ENCODE assay signal across 16 cellular contexts in the genomic region with DNA sequence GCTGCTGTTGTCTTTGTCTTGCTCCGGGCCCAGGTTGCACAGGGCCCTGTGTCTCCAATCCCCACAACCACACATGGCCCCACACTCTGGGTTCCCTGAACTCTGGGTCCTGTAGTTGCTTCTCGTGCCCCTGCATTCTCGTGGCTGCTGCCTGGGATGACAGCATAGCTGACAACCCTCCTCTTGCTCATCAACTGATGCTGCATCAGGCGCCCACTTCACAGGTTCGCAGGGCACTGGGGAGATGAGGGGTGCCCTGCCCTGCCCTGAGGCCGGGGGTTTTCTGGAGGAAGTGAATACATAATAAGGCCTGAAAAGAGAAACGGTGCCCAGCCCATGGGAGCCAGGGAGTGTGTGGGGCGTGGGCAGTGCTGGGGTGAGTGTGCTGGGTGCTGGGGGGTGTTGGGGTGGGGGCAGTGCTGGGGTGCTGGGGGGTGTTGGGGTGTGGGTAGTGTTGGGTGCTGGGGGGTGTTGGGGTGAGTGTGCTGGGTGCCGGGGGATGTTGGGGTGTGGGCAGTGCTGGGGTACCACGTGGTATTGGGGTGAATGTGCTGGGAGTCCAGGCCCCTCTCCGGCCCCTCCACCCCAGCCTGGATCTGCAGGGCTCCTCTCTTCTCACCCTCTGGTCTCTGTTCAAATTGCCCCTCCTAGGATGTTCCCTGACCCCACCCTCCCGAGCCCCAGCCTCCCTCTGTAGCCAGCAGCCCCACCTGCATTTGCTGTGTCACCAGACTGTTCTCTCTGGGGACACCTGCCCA. TPM values are rescaled to one million over a fixed set of nuclear protein-coding genes. Genes with fewer than 3 reads are reported as not detected.
DNase-seq lines count a peak whose midpoint lies in the region; ATAC-seq and TF ChIP-seq lines count a peak whose summit lies in the region.
"Had no signal": no experiment of that assay in that cellular context is flagged by ENCODE, and none has a peak within 500 bp of the region (broad histone marks: within the 10 kb centered on the region; RNA-seq: fewer than 3 reads in every experiment).

No MANE protein-coding gene starts in this region.

- peaks cover 49% of the 10 kb centered on the region for H3K4me1 ChIP-seq in CD8-positive, alpha-beta T cell (ENCODE audit: insufficient read depth, low read length)
- no peaks in the 10 kb centered on the region for H3K4me1 ChIP-seq in prostate gland (replicated peaks)

- H3K36me3 ChIP-seq in CD8-positive, alpha-beta T cell (ENCODE audit: insufficient read depth, low read length): peaks cover 4% of the 10 kb centered on the region
- H3K36me3 ChIP-seq in prostate gland: no peaks in the 10 kb centered on the region

- H3K9me3 Mint-ChIP-seq in CD8-positive, alpha-beta T cell: no peaks in the 10 kb centered on the region
- no peaks in the 10 kb centered on the region for H3K9me3 Mint-ChIP-seq in activated CD8-positive, alpha-beta memory T cell treated with anti-CD3 and anti-CD28 coated beads, Interleukin-2, amount 10 ng/mL, durations not matched to agents 7 days and 5 days (ENCODE audit: low read depth)
- no peaks in the 10 kb centered on the region for H3K9me3 Mint-ChIP-seq in memory B cell

- CTCF ChIA-PET in CD8-positive, alpha-beta T cell (lab: Charles Lee): interaction anchor here (1.3 to 5.1 kb wide), 2 partner anchors 62 to 84 kb away, joined by 5 to 28 read pairs; no protein-coding TSS in a partner anchor
- CTCF ChIA-PET in activated CD8-positive, alpha-beta memory T cell treated with anti-CD3 and anti-CD28 coated beads, Interleukin-2, amount 10 ng/mL, durations not matched to agents 7 days and 5 days (lab: Charles Lee): interaction anchor here (1.6 to 6.0 kb wide), 2 partner anchors 62 to 84 kb away, joined by 4 to 30 read pairs; no protein-coding TSS in a partner anchor

- POLR2A ChIA-PET in CD8-positive, alpha-beta T cell (lab: Charles Lee): interaction anchor here (1.0 kb wide), 1 partner anchor 13 kb away, joined by 4 read pairs; the partner anchor contains the start of gene PAOX

- no peak for TF ChIP-seq POLR2A in prostate gland (IDR thresholded peaks at IDR 0.05)

- TF ChIP-seq CTCF in CD8-positive, alpha-beta T cell (IDR thresholded peaks at IDR 0.05): no peak
- TF ChIP-seq CTCF in prostate gland (IDR thresholded peaks at IDR 0.05): no peak

- no peaks in the 10 kb centered on the region for H3K27me3 ChIP-seq in CD8-positive, alpha-beta T cell (ENCODE audit: insufficient read depth, low read length)
- no peaks in the 10 kb centered on the region for H3K27me3 ChIP-seq in prostate gland (replicated peaks; ENCODE audit: insufficient read depth)
- H3K27me3 ChIP-seq: dorsolateral prefrontal cortex, SJSA1 had no signal

- peak overlapping the region; percentile 74 for H3K27ac Mint-ChIP-seq in CD8-positive, alpha-beta T cell
- H3K27ac Mint-ChIP-seq in activated CD8-positive, alpha-beta memory T cell treated with anti-CD3 and anti-CD28 coated beads, Interleukin-2, amount 10 ng/mL, durations not matched to agents 7 days and 5 days: peak overlapping the region; percentile 93
- H3K27ac Mint-ChIP-seq in memory B cell: peak overlapping the region; percentile 88

- H3K9me3 ChIP-seq in CD8-positive, alpha-beta T cell (ENCODE audit: low read length): no peaks in the 10 kb centered on the region
- no peaks in the 10 kb centered on the region for H3K9me3 ChIP-seq in prostate gland
- H3K9me3 ChIP-seq: SJSA1 had no signal

- H3K27ac ChIP-seq in CD8-positive, alpha-beta T cell (ENCODE audit: low read depth, low read length): no peak overlapping the region
- H3K27ac ChIP-seq in prostate gland: no peak overlapping the region
- H3K27ac ChIP-seq: SJSA1 had no signal

- H3K4me1 Mint-ChIP-seq in CD8-positive, alpha-beta T cell (ENCODE audit: low read depth): peaks cover 56% of the 10 kb centered on the region
- H3K4me1 Mint-ChIP-seq in activated CD8-positive, alpha-beta memory T cell treated with anti-CD3 and anti-CD28 coated beads, Interleukin-2, amount 10 ng/mL, durations not matched to agents 7 days and 5 days: peaks cover 59% of the 10 kb centered on the region
- peaks cover 45% of the 10 kb centered on the region for H3K4me1 Mint-ChIP-seq in memory B cell

- 88% methylated on average over 10 of the region's 12 CpGs for WGBS in prostate gland

- intact Hi-C loops in CD8-positive, alpha-beta T cell (cut with DNase I, micrococcal nuclease): loop anchor here (2.0 to 10.0 kb wide), 5 partner anchors 57 to 1487 kb away; partner anchors contain the start of genes PPP2R2D (in 1 of the 2), TUBGCP2 (in 1 of the 2) and ZNF511 (in 1 of the 2)
- intact Hi-C loops in prostate gland (cut with DNase I): no loop called here

- ATAC-seq in CD8-positive, alpha-beta T cell: no peak
- ATAC-seq in activated CD8-positive, alpha-beta memory T cell treated with anti-CD3 and anti-CD28 coated beads, Interleukin-2, amount 10 ng/mL, durations not matched to agents 7 days and 5 days: no peak
- ATAC-seq in memory B cell (ENCODE audit: low read depth): peak; percentile 20

- DNase-seq in AG20443 (ENCODE audit: low spot score) (peak; percentile 1), memory B cell (ENCODE audit: low spot score in 2 of 2) (no peak), prostate gland (ENCODE audit: low spot score) (no peak), HK-2 (ENCODE audit: unreplicated experiment) (no peak), GOT3 (lab: John Stamatoyannopoulos, UW) (no peak), NOMO-1 treated with dmso at 0.1 percent for 144 hours (lab: John Stamatoyannopoulos, UW; ENCODE audit: unreplicated experiment) (no peak)
- peak in 1 of 7 experiments; percentile 47 for DNase-seq in CD8-positive, alpha-beta T cell
- no peak for DNase-seq in activated CD8-positive, alpha-beta memory T cell treated with anti-CD3 and anti-CD28 coated beads, Interleukin-2, amount 10 ng/mL, durations not matched to agents 7 days and 5 days
- DNase-seq: activated CD4-positive, CD25-positive, alpha-beta regulatory T cell; anterior cingulate cortex; midbrain; NCI-H1694 treated with DMSO at 0.1 percent for 48 hours; NCI-H774 had no signal

- H3K27me3 Mint-ChIP-seq in CD8-positive, alpha-beta T cell (ENCODE audit: low read depth): no peaks in the 10 kb centered on the region
- H3K27me3 Mint-ChIP-seq in activated CD8-positive, alpha-beta memory T cell treated with anti-CD3 and anti-CD28 coated beads, Interleukin-2, amount 10 ng/mL, durations not matched to agents 7 days and 5 days: no peaks in the 10 kb centered on the region
- H3K27me3 Mint-ChIP-seq in memory B cell: no peaks in the 10 kb centered on the region

- peaks cover 19% of the 10 kb centered on the region for H3K36me3 Mint-ChIP-seq in CD8-positive, alpha-beta T cell
- H3K36me3 Mint-ChIP-seq in activated CD8-positive, alpha-beta memory T cell treated with anti-CD3 and anti-CD28 coated beads, Interleukin-2, amount 10 ng/mL, durations not matched to agents 7 days and 5 days: peaks cover 8% of the 10 kb centered on the region
- H3K36me3 Mint-ChIP-seq in memory B cell: peaks cover 3% of the 10 kb centered on the region

- H3K4me3 Mint-ChIP-seq in CD8-positive, alpha-beta T cell: no peak overlapping the region
- H3K4me3 Mint-ChIP-seq in activated CD8-positive, alpha-beta memory T cell treated with anti-CD3 and anti-CD28 coated beads, Interleukin-2, amount 10 ng/mL, durations not matched to agents 7 days and 5 days: no peak overlapping the region
- H3K4me3 Mint-ChIP-seq in memory B cell: peak overlapping the region; percentile 78

- no peak overlapping the region for H3K4me3 ChIP-seq in CD8-positive, alpha-beta T cell (ENCODE audit: low read depth, low read length)
- H3K4me3 ChIP-seq in prostate gland: no peak overlapping the region
- H3K4me3 ChIP-seq: dorsolateral prefrontal cortex, SJSA1 had no signal

RNA-seq across cellular contexts. Expression of gene MTG1, which starts 2.0 kb away (rescaled TPM):
- 10 to 100 TPM; 30.2 to 31.0 TPM for total RNA-seq in CD8-positive, alpha-beta T cell
- total RNA-seq in activated CD8-positive, alpha-beta memory T cell treated with anti-CD3 and anti-CD28 coated beads, Interleukin-2, amount 10 ng/mL, durations not matched to agents 7 days and 5 days: 10 to 100 TPM; 56.0 to 64.9 TPM
- 10 to 100 TPM; 26.8 to 67.4 TPM for total RNA-seq in prostate gland

RNA-seq across cellular contexts. Expression of gene PAOX, which starts 12.9 kb away (rescaled TPM):
- total RNA-seq in CD8-positive, alpha-beta T cell: 1 to 10 TPM; 2.4 to 3.5 TPM
- total RNA-seq in activated CD8-positive, alpha-beta memory T cell treated with anti-CD3 and anti-CD28 coated beads, Interleukin-2, amount 10 ng/mL, durations not matched to agents 7 days and 5 days: 1 to 10 TPM; 5.6 to 6.0 TPM
- 10 to 100 TPM; 17.5 to 20.2 TPM for total RNA-seq in prostate gland

RNA-seq across cellular contexts. Expression of gene ECHS1, which starts 18.8 kb away (rescaled TPM):
- total RNA-seq in CD8-positive, alpha-beta T cell: 1 to 10 TPM; 7.9 to 8.5 TPM
- 10 to 100 TPM; 34.0 to 50.2 TPM for total RNA-seq in activated CD8-positive, alpha-beta memory T cell treated with anti-CD3 and anti-CD28 coated beads, Interleukin-2, amount 10 ng/mL, durations not matched to agents 7 days and 5 days
- total RNA-seq in prostate gland: 100 to 1,000 TPM; 112 to 126 TPM

RNA-seq across cellular contexts. Expression of gene SPRN, which starts 32.5 kb away (rescaled TPM):
- total RNA-seq in CD8-positive, alpha-beta T cell: not detected
- not detected for total RNA-seq in activated CD8-positive, alpha-beta memory T cell treated with anti-CD3 and anti-CD28 coated beads, Interleukin-2, amount 10 ng/mL, durations not matched to agents 7 days and 5 days
- 1 to 10 TPM in 1 of 2 donors, under 1 TPM in 1; 0.09 to 1.2 TPM for total RNA-seq in prostate gland
- total RNA-seq: pulmonary artery endothelial cell, SJSA1 had no signal

RNA-seq across cellular contexts. Expression of gene FUOM, which starts 34.1 kb away (rescaled TPM):
- total RNA-seq in CD8-positive, alpha-beta T cell: 1 to 10 TPM; 7.9 to 10.0 TPM
- total RNA-seq in activated CD8-positive, alpha-beta memory T cell treated with anti-CD3 and anti-CD28 coated beads, Interleukin-2, amount 10 ng/mL, durations not matched to agents 7 days and 5 days: 10 to 100 TPM in 1 of 2 experiments, 1 to 10 TPM in 1; 9.1 to 13.1 TPM
- total RNA-seq in prostate gland: 10 to 100 TPM in 1 of 2 donors, 1 to 10 TPM in 1; 8.7 to 11.4 TPM
